In genomic region chr3:177193275-177193674, GRCh38 we compare ENCODE assay signal across 8 cellular contexts. TPM values are rescaled to one million over a fixed set of nuclear protein-coding genes. Genes with fewer than 3 reads are reported as not detected.
DNase-seq lines count a peak whose midpoint lies in the region; ATAC-seq and TF ChIP-seq lines count a peak whose summit lies in the region.
"Not testable (repeated sequence)": the region's sequence is repeated elsewhere in the genome, so short reads cannot be mapped to it uniquely, and the experiment has no call there.

No MANE protein-coding gene starts in this region.

- not testable (repeated sequence) for ATAC-seq in activated CD8-positive, alpha-beta T cell treated with anti-CD3 and anti-CD28 coated beads for 36 hours; activated naive CD8-positive, alpha-beta T cell treated with anti-CD3 and anti-CD28 coated beads, Interleukin-2, amount 50 U/mL, for 24 hours; naive thymus-derived CD8-positive, alpha-beta T cell; stimulated activated effector memory CD8-positive, alpha-beta T cell treated with anti-CD3 and anti-CD28 coated beads, Interleukin-12 subunit alpha, Interleukin-12 subunit beta, amount 100 ng/mL, for 72 hours

- H3K27ac ChIP-seq in C4-2B = peak overlapping the region; percentile 54
- H3K27ac ChIP-seq in RWPE1 = peak overlapping the region; percentile 36; the same call in 1 of the 2 replicates
- not testable (repeated sequence) for H3K27ac ChIP-seq in fibroblast of lung (ENCODE audit: insufficient read depth, low read length)

- H3K4me1 Mint-ChIP-seq in IgD-negative memory B cell = peaks cover 42 to 52% (median 45%) of the 10 kb centered on the region in 3 donors
- H3K4me1 Mint-ChIP-seq in activated CD8-positive, alpha-beta T cell treated with anti-CD3 and anti-CD28 coated beads for 36 hours (ENCODE audit: low read depth) = peaks cover 38% of the 10 kb centered on the region
- H3K4me1 Mint-ChIP-seq in activated naive CD8-positive, alpha-beta T cell treated with anti-CD3 and anti-CD28 coated beads, Interleukin-2, amount 50 U/mL, for 24 hours = peaks cover 56% of the 10 kb centered on the region
- peaks cover 22 to 66% (median 60%) of the 10 kb centered on the region in 4 donors for H3K4me1 Mint-ChIP-seq in naive thymus-derived CD8-positive, alpha-beta T cell
- peaks cover 53% of the 10 kb centered on the region for H3K4me1 Mint-ChIP-seq in stimulated activated effector memory CD8-positive, alpha-beta T cell treated with anti-CD3 and anti-CD28 coated beads, Interleukin-12 subunit alpha, Interleukin-12 subunit beta, amount 100 ng/mL, for 72 hours

- not testable (repeated sequence) for H3K27me3 Mint-ChIP-seq in IgD-negative memory B cell; activated CD8-positive, alpha-beta T cell treated with anti-CD3 and anti-CD28 coated beads for 36 hours; activated naive CD8-positive, alpha-beta T cell treated with anti-CD3 and anti-CD28 coated beads, Interleukin-2, amount 50 U/mL, for 24 hours; naive thymus-derived CD8-positive, alpha-beta T cell

- not testable (repeated sequence) for H3K9me3 ChIP-seq in fibroblast of lung (ENCODE audit: control insufficient read depth, insufficient read depth, low read depth, low read length)

- CTCF ChIA-PET in RWPE1 (lab: Yijun Ruan, JAX) = not testable (repeated sequence)
- CTCF ChIA-PET in activated CD8-positive, alpha-beta T cell treated with anti-CD3 and anti-CD28 coated beads for 36 hours (lab: Charles Lee) = interaction anchor here (1.2 to 1.6 kb wide), 3 partner anchors 9 to 146 kb away, joined by 3 to 5 read pairs (median 4); no protein-coding TSS in a partner anchor

- H3K9me3 Mint-ChIP-seq in IgD-negative memory B cell; activated CD8-positive, alpha-beta T cell treated with anti-CD3 and anti-CD28 coated beads for 36 hours; activated naive CD8-positive, alpha-beta T cell treated with anti-CD3 and anti-CD28 coated beads, Interleukin-2, amount 50 U/mL, for 24 hours; naive thymus-derived CD8-positive, alpha-beta T cell; stimulated activated effector memory CD8-positive, alpha-beta T cell treated with anti-CD3 and anti-CD28 coated beads, Interleukin-12 subunit alpha, Interleukin-12 subunit beta, amount 100 ng/mL, for 72 hours: not testable (repeated sequence)

- not testable (repeated sequence) for H3K4me1 ChIP-seq in fibroblast of lung (ENCODE audit: control insufficient read depth, extremely low read depth, insufficient read depth, low read length)

- peak overlapping the region in 1 of 4 experiments; percentile 71 for H3K4me3 ChIP-seq in fibroblast of lung (replicated peaks in 1 of 4; ENCODE audit: control extremely low read depth in 1 of 4, insufficient read depth in 1 of 4, low read depth in 3 of 4, low read length in 4 of 4)

- intact Hi-C loops in activated CD8-positive, alpha-beta T cell treated with anti-CD3 and anti-CD28 coated beads for 36 hours (cut with micrococcal nuclease) = loop anchor here (5.0 kb wide), 1 partner anchor 46 kb away; no protein-coding TSS in a partner anchor

- not testable (repeated sequence) for H4K20me1 ChIP-seq in fibroblast of lung (ENCODE audit: control insufficient read depth, extremely low read depth, insufficient read depth, low read length)

- H2AFZ ChIP-seq in fibroblast of lung (ENCODE audit: low read length) = not testable (repeated sequence)

- H3K36me3 ChIP-seq in fibroblast of lung (ENCODE audit: control insufficient read depth, insufficient read depth, low read length) = not testable (repeated sequence)

- not testable (repeated sequence) for TF ChIP-seq CTCF in C4-2B (conservative IDR thresholded peaks at IDR 0.05); RWPE1 (conservative IDR thresholded peaks at IDR 0.05; ENCODE audit: low read depth); activated CD8-positive, alpha-beta T cell treated with anti-CD3 and anti-CD28 coated beads for 36 hours (IDR thresholded peaks at IDR 0.05); fibroblast of lung (conservative IDR thresholded peaks at IDR 0.05 in 1 of 2, IDR thresholded peaks at IDR 0.05 in 1 of 2; ENCODE audit: low read depth in 1 of 2, low read length in 2 of 2)

- H3K9ac ChIP-seq in fibroblast of lung (ENCODE audit: insufficient read depth, low read length) = not testable (repeated sequence)

- DNase-seq in RWPE1 (ENCODE audit: low spot score); activated CD8-positive, alpha-beta T cell treated with anti-CD3 and anti-CD28 coated beads for 36 hours; activated naive CD8-positive, alpha-beta T cell treated with anti-CD3 and anti-CD28 coated beads, Interleukin-2, amount 50 U/mL, for 24 hours; fibroblast of lung (ENCODE audit: low read depth in 2 of 2); naive thymus-derived CD8-positive, alpha-beta T cell; stimulated activated effector memory CD8-positive, alpha-beta T cell treated with anti-CD3 and anti-CD28 coated beads, Interleukin-12 subunit alpha, Interleukin-12 subunit beta, amount 100 ng/mL, for 72 hours (ENCODE audit: low spot score in 2 of 2): not testable (repeated sequence)

- H3K79me2 ChIP-seq in fibroblast of lung (ENCODE audit: control insufficient read depth, insufficient read depth, low read length) = peaks cover 83% of the 10 kb centered on the region

- H3K27me3 ChIP-seq in fibroblast of lung (ENCODE audit: control insufficient read depth, insufficient read depth, low read length) = not testable (repeated sequence)

- peak overlapping the region; percentile 90 for H3K4me2 ChIP-seq in fibroblast of lung (ENCODE audit: extremely low read depth, insufficient read depth, low read length)

- peak overlapping the region in 3 of 4 donors; percentile 94 to 98 (median 97) for H3K4me3 Mint-ChIP-seq in IgD-negative memory B cell
- H3K4me3 Mint-ChIP-seq in activated CD8-positive, alpha-beta T cell treated with anti-CD3 and anti-CD28 coated beads for 36 hours = peak overlapping the region; percentile 92
- H3K4me3 Mint-ChIP-seq in activated naive CD8-positive, alpha-beta T cell treated with anti-CD3 and anti-CD28 coated beads, Interleukin-2, amount 50 U/mL, for 24 hours = peak overlapping the region; percentile 91
- H3K4me3 Mint-ChIP-seq in naive thymus-derived CD8-positive, alpha-beta T cell = peak overlapping the region in 9 of 10 donors; percentile 20 to 99 (median 98)
- H3K4me3 Mint-ChIP-seq in stimulated activated effector memory CD8-positive, alpha-beta T cell treated with anti-CD3 and anti-CD28 coated beads, Interleukin-12 subunit alpha, Interleukin-12 subunit beta, amount 100 ng/mL, for 72 hours = peak overlapping the region; percentile 87

- H3K27ac Mint-ChIP-seq in IgD-negative memory B cell = peak overlapping the region in 2 of 3 donors; percentile 95 to 96
- H3K27ac Mint-ChIP-seq in activated CD8-positive, alpha-beta T cell treated with anti-CD3 and anti-CD28 coated beads for 36 hours = peak overlapping the region; percentile 99
- peak overlapping the region; percentile 73 for H3K27ac Mint-ChIP-seq in activated naive CD8-positive, alpha-beta T cell treated with anti-CD3 and anti-CD28 coated beads, Interleukin-2, amount 50 U/mL, for 24 hours
- H3K27ac Mint-ChIP-seq in naive thymus-derived CD8-positive, alpha-beta T cell = peak overlapping the region in 7 of 10 donors; percentile 71 to 99 (median 96)
- H3K27ac Mint-ChIP-seq in stimulated activated effector memory CD8-positive, alpha-beta T cell treated with anti-CD3 and anti-CD28 coated beads, Interleukin-12 subunit alpha, Interleukin-12 subunit beta, amount 100 ng/mL, for 72 hours = not testable (repeated sequence)

- POLR2A ChIA-PET in RWPE1 (lab: Yijun Ruan, JAX; ENCODE audit: low non-redundant PET) = not testable (repeated sequence)
- POLR2A ChIA-PET in activated CD8-positive, alpha-beta T cell treated with anti-CD3 and anti-CD28 coated beads for 36 hours (lab: Charles Lee) = interaction anchor here (1.2 to 2.2 kb wide), 3 partner anchors 8 to 178 kb away, joined by 3 to 7 read pairs (median 3); no protein-coding TSS in a partner anchor
- POLR2A ChIA-PET in naive thymus-derived CD8-positive, alpha-beta T cell (lab: Charles Lee) = interaction anchor here (1.0 to 8.4 kb wide), 3 partner anchors 67 to 166 kb away, joined by 3 to 255 read pairs (median 4); no protein-coding TSS in a partner anchor

- not testable (repeated sequence) for H3K36me3 Mint-ChIP-seq in IgD-negative memory B cell; naive thymus-derived CD8-positive, alpha-beta T cell
- H3K36me3 Mint-ChIP-seq in activated CD8-positive, alpha-beta T cell treated with anti-CD3 and anti-CD28 coated beads for 36 hours (ENCODE audit: low read depth) = peaks cover 40% of the 10 kb centered on the region
- peaks cover 45% of the 10 kb centered on the region for H3K36me3 Mint-ChIP-seq in activated naive CD8-positive, alpha-beta T cell treated with anti-CD3 and anti-CD28 coated beads, Interleukin-2, amount 50 U/mL, for 24 hours (ENCODE audit: low read depth)
- peaks cover 46% of the 10 kb centered on the region for H3K36me3 Mint-ChIP-seq in stimulated activated effector memory CD8-positive, alpha-beta T cell treated with anti-CD3 and anti-CD28 coated beads, Interleukin-12 subunit alpha, Interleukin-12 subunit beta, amount 100 ng/mL, for 72 hours

RNA-seq across cellular contexts. Expression of gene TBL1XR1, which starts 4.0 kb away (rescaled TPM):
- polyA plus RNA-seq in IgD-negative memory B cell (23.6 TPM), fibroblast of lung (93.7 and 115 TPM in 2 replicates)
- 100 to 1,000 TPM; 153 to 158 TPM for total RNA-seq in activated CD8-positive, alpha-beta T cell treated with anti-CD3 and anti-CD28 coated beads for 36 hours
- 369 and 505 TPM in 2 replicates for total RNA-seq in fibroblast of lung
- 76.6 and 84.8 TPM in 2 replicates for polyA plus RNA-seq in fibroblast of lung (2012)
- 211 TPM in 2 replicates for polyA minus RNA-seq in fibroblast of lung (ENCODE audit: low replicate concordance)
- total RNA-seq in naive thymus-derived CD8-positive, alpha-beta T cell = 100 to 1,000 TPM; 138 to 160 TPM
- 10 to 100 TPM; 23.4 to 34.7 (median 33.7) TPM for polyA plus RNA-seq in naive thymus-derived CD8-positive, alpha-beta T cell
